In the genomic region with DNA sequence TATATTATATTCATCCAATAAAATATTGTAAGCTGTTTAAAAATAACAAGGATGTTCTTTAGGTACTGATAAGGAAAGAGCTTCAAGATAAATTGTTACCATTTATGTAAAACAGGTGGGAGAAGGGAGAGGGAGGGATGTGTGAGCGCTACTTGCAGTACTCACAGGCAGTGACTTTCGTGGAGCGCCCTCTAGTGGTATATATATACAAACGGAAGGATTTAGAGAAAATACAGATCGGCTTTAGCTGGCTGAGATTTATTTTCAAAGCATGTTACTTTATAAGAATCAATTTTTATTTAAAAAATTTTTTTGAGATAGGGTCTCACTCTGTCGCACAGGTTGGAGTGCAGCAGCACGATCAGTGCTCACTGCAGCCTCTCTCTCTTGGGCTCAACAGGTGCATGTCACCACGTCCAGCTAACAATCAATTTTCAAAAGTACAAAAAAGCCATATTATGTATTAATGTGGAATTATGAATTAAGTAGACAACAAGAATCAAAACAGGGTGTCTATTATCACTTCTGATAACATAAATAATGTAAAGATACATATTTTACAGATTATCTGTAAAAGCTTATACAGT, we compare ENCODE assay signal across 1 cellular context.
TF ChIP-seq lines count a peak whose summit lies in the region.

No MANE protein-coding gene starts in this region.

TF ChIP-seq in K562, 482 proteins besides CTCF, POLR2A, EP300 and RAD21 (continued from another document):
- TF ChIP-seq SREBF2 (CRISPR knock-in tag; IDR thresholded peaks at IDR 0.05): no peak
- TF ChIP-seq TAF15 (IDR thresholded peaks at IDR 0.05; ENCODE audit: low read depth, low read length): no peak
- TF ChIP-seq TGIF2 (CRISPR knock-in tag; IDR thresholded peaks at IDR 0.05): no peak
- TF ChIP-seq CBX2 (IDR thresholded peaks at IDR 0.05; ENCODE audit: insufficient read depth, low read length, poor library complexity, severe bottlenecking): no peak
- TF ChIP-seq ZKSCAN8 (CRISPR knock-in tag; IDR thresholded peaks at IDR 0.05): no peak
- no peak for TF ChIP-seq ZNF24 (IDR thresholded peaks at IDR 0.05)
- TF ChIP-seq FIP1L1 (IDR thresholded peaks at IDR 0.05; ENCODE audit: low read depth, low read length, poor library complexity, severe bottlenecking): no peak
- TF ChIP-seq GATAD2B (IDR thresholded peaks at IDR 0.05; ENCODE audit: borderline replicate concordance): no peak
- no peak for TF ChIP-seq NFIC (IDR thresholded peaks at IDR 0.05)
- TF ChIP-seq ZNF280A (IDR thresholded peaks at IDR 0.05; ENCODE audit: low read depth, partially characterized antibody): no peak
- TF ChIP-seq KLF10 (CRISPR knock-in tag; IDR thresholded peaks at IDR 0.05): no peak
- no peak for TF ChIP-seq TFAM (CRISPR knock-in tag; conservative IDR thresholded peaks at IDR 0.05)
- TF ChIP-seq ZNF408 (CRISPR knock-in tag; IDR thresholded peaks at IDR 0.05; ENCODE audit: low read depth): no peak
- no peak for TF ChIP-seq ZNF76 (CRISPR knock-in tag; IDR thresholded peaks at IDR 0.05; ENCODE audit: borderline replicate concordance)
- no peak for TF ChIP-seq ARID3A (IDR thresholded peaks at IDR 0.05; ENCODE audit: borderline replicate concordance, low read depth, low read length)
- TF ChIP-seq DPF2 (IDR thresholded peaks at IDR 0.05): no peak
- TF ChIP-seq ESRRB (CRISPR knock-in tag; IDR thresholded peaks at IDR 0.05; ENCODE audit: borderline replicate concordance): no peak
- peak; percentile 83; the same call in 1 of the 2 replicates for TF ChIP-seq PHF21A (IDR thresholded peaks at IDR 0.05; ENCODE audit: borderline replicate concordance, low read depth)
- no peak for TF ChIP-seq PTRF (tag; IDR thresholded peaks at IDR 0.05)
- TF ChIP-seq KDM1A (IDR thresholded peaks at IDR 0.05): peak; percentile 71 to 72
- no peak for TF ChIP-seq ZZZ3 (IDR thresholded peaks at IDR 0.05)
- TF ChIP-seq, protein P1, sequence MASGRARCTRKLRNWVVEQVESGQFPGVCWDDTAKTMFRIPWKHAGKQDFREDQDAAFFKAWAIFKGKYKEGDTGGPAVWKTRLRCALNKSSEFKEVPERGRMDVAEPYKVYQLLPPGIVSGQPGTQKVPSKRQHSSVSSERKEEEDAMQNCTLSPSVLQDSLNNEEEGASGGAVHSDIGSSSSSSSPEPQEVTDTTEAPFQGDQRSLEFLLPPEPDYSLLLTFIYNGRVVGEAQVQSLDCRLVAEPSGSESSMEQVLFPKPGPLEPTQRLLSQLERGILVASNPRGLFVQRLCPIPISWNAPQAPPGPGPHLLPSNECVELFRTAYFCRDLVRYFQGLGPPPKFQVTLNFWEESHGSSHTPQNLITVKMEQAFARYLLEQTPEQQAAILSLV (tag; IDR thresholded peaks at IDR 0.05): no peak
- TF ChIP-seq SMARCA5 (IDR thresholded peaks at IDR 0.05): no peak
- TF ChIP-seq ZC3H8 (IDR thresholded peaks at IDR 0.05): no peak
- no peak for TF ChIP-seq TCF3 (CRISPR knock-in tag; IDR thresholded peaks at IDR 0.05)
- TF ChIP-seq PCBP1 (IDR thresholded peaks at IDR 0.05; ENCODE audit: low read depth, low read length, poor library complexity, severe bottlenecking): no peak
- TF ChIP-seq, protein P2, sequence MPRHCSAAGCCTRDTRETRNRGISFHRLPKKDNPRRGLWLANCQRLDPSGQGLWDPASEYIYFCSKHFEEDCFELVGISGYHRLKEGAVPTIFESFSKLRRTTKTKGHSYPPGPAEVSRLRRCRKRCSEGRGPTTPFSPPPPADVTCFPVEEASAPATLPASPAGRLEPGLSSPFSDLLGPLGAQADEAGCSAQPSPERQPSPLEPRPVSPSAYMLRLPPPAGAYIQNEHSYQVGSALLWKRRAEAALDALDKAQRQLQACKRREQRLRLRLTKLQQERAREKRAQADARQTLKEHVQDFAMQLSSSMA (CRISPR knock-in tag; IDR thresholded peaks at IDR 0.05): no peak
- no peak for TF ChIP-seq ZNF398 (CRISPR knock-in tag; IDR thresholded peaks at IDR 0.05)
